ENCODE assay signal across 13 cellular contexts in genomic region chr1:76830373-76830772, GRCh38. TPM values are rescaled to one million over a fixed set of nuclear protein-coding genes. Genes with fewer than 3 reads are reported as not detected.
DNase-seq lines count a peak whose midpoint lies in the region; ATAC-seq, FAIRE-seq and TF ChIP-seq lines count a peak whose summit lies in the region.
"Had no signal": no experiment of that assay in that cellular context is flagged by ENCODE, and none has a peak within 500 bp of the region (broad histone marks: within the 10 kb centered on the region; RNA-seq: fewer than 3 reads in every experiment).

No MANE protein-coding gene starts in this region.

- no peak overlapping the region for H3K4me3 Mint-ChIP-seq in osteocyte (ENCODE audit: unreplicated experiment)

- no peaks in the 10 kb centered on the region for H3K9me3 ChIP-seq in MG63

- FAIRE-seq in H54 (lab: Jason Lieb, UNC) = peak; percentile 62

- peak overlapping the region; percentile 74 for H3K27ac Mint-ChIP-seq in osteocyte (ENCODE audit: unreplicated experiment)

- H3K27me3 ChIP-seq in MG63 = no peaks in the 10 kb centered on the region

- peak overlapping the region; percentile 23 for H3K4me3 ChIP-seq in MG63
- H3K4me3 ChIP-seq: lung had no signal

- no peak for TF ChIP-seq POLR2A in H54 (IDR thresholded peaks at IDR 0.05; ENCODE audit: low read depth, low read length)

- no peak for TF ChIP-seq CTCF in osteocyte (IDR thresholded peaks at IDR 0.05)

- peaks cover 37% of the 10 kb centered on the region for H3K4me1 Mint-ChIP-seq in osteocyte (ENCODE audit: unreplicated experiment)

- no peaks in the 10 kb centered on the region for H3K36me3 ChIP-seq in MG63

- H3K9me3 Mint-ChIP-seq in osteocyte (ENCODE audit: unreplicated experiment) = peaks cover 5% of the 10 kb centered on the region

- ATAC-seq in GM19324 (IDR thresholded peaks at IDR 0.05; ENCODE audit: low FRiP score, unreplicated experiment) = peak; percentile 66
- no peak for ATAC-seq in HG02588 (IDR thresholded peaks at IDR 0.05; ENCODE audit: unreplicated experiment)

- H3K27me3 Mint-ChIP-seq in osteocyte (ENCODE audit: unreplicated experiment) = no peaks in the 10 kb centered on the region

- no peaks in the 10 kb centered on the region for H3K36me3 Mint-ChIP-seq in osteocyte (ENCODE audit: unreplicated experiment)

- DNase-seq in H54 (ENCODE audit: insufficient read length, low spot score) = no peak
- DNase-seq in MG63 = no peak
- DNase-seq in osteocyte (ENCODE audit: extremely low spot score, unreplicated experiment) = no peak
- no peak for DNase-seq in NCI-H187 treated with DMSO at 0.1 percent for 48 hours (lab: John Stamatoyannopoulos, UW)
- DNase-seq in NCI-H128 (lab: John Stamatoyannopoulos, UW; ENCODE audit: unreplicated experiment) = no peak
- DNase-seq: activated CD4-positive, alpha-beta T cell treated with anti-CD3 and anti-CD28 coated beads for 48 hours; DMS153; effector CD4-positive, alpha-beta T cell; glutamatergic neuron had no signal

RNA-seq across cellular contexts. Expression of gene ST6GALNAC5, which starts 36.9 kb away (rescaled TPM):
- total RNA-seq in MG63 (2014; rRNA removed; shearing (Covaris generic); ENCODE audit: low replicate concordance) = 0.46 TPM in 1 of 2 replicates, not detected in the other
- total RNA-seq in osteocyte = 2.6 and 3.7 TPM in 2 replicates
- total RNA-seq: pulmonary artery endothelial cell had no signal
